In the genomic region with DNA sequence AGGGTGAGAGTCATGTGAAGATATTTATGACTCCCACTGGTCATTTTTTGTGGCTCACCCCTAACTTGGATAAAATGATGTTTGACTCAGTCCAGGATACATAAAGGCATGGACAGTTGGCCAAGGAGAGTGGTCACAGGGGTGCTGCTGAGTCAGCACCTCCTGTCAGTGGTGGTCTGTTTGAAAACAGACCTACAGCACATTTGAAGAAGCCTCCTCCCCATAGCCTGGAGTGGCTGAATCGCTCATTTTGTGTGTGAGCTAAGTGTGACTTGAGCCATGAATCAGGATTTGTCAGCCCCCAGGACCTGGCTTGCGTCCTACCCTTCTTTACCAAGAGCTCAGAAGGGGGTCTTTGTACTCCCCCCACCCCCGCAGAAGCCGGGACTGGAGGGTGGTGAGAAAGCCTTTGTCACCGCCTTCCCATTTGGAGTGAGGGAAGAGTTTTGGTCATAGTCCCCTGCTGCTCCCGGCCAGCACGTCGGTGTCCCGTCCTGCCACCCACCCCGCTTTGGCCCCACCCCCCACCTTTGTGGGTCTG, we compare ENCODE assay signal across 1 cellular context.
TF ChIP-seq lines count a peak whose summit lies in the region.

No MANE protein-coding gene starts in this region.

TF ChIP-seq in SK-N-SH, 30 proteins besides CTCF, POLR2A, EP300 and RAD21 (continued from another document):
- TF ChIP-seq RFX5 (IDR thresholded peaks at IDR 0.05; ENCODE audit: low read length) (no peak), NFIC (IDR thresholded peaks at IDR 0.05; ENCODE audit: borderline replicate concordance) (peak; percentile 53; the same call in 1 of the 2 replicates), ELF1 (IDR thresholded peaks at IDR 0.05) (no peak), MXI1 (IDR thresholded peaks at IDR 0.05; ENCODE audit: low read depth, low read length) (no peak), IRF3 (IDR thresholded peaks at IDR 0.05; ENCODE audit: low read depth, low read length) (no peak), YY1 (IDR thresholded peaks at IDR 0.05; ENCODE audit: low read depth) (no peak), RXRA (IDR thresholded peaks at IDR 0.05; ENCODE audit: borderline replicate concordance, low read depth) (no peak; the same call in 1 of the 2 replicates), JUND (IDR thresholded peaks at IDR 0.05) (peak; percentile 62), USF1 (IDR thresholded peaks at IDR 0.05; ENCODE audit: borderline replicate concordance, low read depth) (no peak), MEF2A (IDR thresholded peaks at IDR 0.05; ENCODE audit: borderline replicate concordance, low read depth) (0 out of 2 replicates have a peak, but pooled peaks have one; percentile 20), POLR2AphosphoS5 (IDR thresholded peaks at IDR 0.05; ENCODE audit: low read depth, low read length) (no peak), FOSL2 (IDR thresholded peaks at IDR 0.05; ENCODE audit: borderline replicate concordance, low read depth) (peak; percentile 54), TCF12 (IDR thresholded peaks at IDR 0.05) (peak; percentile 73), REST (IDR thresholded peaks at IDR 0.05; ENCODE audit: low read depth, low read length) (no peak)
- TF ChIP-seq, protein P1, sequence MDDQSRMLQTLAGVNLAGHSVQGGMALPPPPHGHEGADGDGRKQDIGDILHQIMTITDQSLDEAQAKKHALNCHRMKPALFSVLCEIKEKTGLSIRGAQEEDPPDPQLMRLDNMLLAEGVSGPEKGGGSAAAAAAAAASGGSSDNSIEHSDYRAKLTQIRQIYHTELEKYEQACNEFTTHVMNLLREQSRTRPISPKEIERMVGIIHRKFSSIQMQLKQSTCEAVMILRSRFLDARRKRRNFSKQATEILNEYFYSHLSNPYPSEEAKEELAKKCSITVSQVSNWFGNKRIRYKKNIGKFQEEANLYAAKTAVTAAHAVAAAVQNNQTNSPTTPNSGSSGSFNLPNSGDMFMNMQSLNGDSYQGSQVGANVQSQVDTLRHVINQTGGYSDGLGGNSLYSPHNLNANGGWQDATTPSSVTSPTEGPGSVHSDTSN (IDR thresholded peaks at IDR 0.05), result peak; percentile 67
